Comparison of ENCODE assay signal across 18 cellular contexts in the genomic region with DNA sequence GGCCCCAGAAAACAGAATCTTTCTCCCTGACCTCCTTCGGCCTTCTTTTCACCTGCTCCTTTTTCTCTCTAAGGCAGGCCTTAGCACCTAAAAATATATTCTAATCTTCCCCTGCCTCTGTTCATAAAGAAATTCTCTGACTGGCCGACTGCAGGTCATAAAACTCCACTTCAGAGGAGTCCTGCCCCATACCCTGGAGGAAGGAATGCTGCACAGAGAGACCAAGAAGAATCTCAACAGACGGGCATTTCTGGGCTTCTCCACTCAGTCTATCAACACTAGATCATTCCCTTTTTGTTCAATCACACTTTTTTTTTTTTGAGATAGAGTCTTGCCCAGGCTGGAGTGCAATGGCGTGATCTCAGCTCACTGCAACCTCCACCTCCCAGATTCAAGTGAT. TPM values are rescaled to one million over a fixed set of nuclear protein-coding genes. Genes with fewer than 3 reads are reported as not detected.
"Had no signal": no experiment of that assay in that cellular context is flagged by ENCODE, and none has a peak within 500 bp of the region (broad histone marks: within the 10 kb centered on the region; RNA-seq: fewer than 3 reads in every experiment).

No MANE protein-coding gene starts in this region.

- H3K4me3 Mint-ChIP-seq: activated naive CD8-positive, alpha-beta T cell treated with anti-CD3 and anti-CD28 coated beads for 36 hours; effector memory CD8-positive, alpha-beta T cell; natural killer cell; stimulated activated naive CD8-positive, alpha-beta T cell treated with anti-CD3 and anti-CD28 coated beads, Interleukin-15, amount 100 ng/mL, for 72 hours; T-helper 2 cell treated with Interferon-gamma antibody and Interleukin-4, amounts not matched to agents 5 μg/mL and 100 μg/mL, for 36 hours had no signal

- H3K9me3 ChIP-seq: mucosa of descending colon, uterus had no signal

- H3K36me3 ChIP-seq: uterus had no signal

- H3K27me3 Mint-ChIP-seq: activated naive CD8-positive, alpha-beta T cell treated with anti-CD3 and anti-CD28 coated beads for 36 hours; stimulated activated naive CD8-positive, alpha-beta T cell treated with anti-CD3 and anti-CD28 coated beads, Interleukin-15, amount 100 ng/mL, for 72 hours had no signal

- DNase-seq: activated CD4-positive, alpha-beta T cell treated with anti-CD3 and anti-CD28 coated beads, Interleukin-2, amount 50 U/mL, for 48 hours; activated gamma-delta T cell treated with Interleukin-2 at 50 U/mL for 16 hours; activated naive CD8-positive, alpha-beta T cell treated with anti-CD3 and anti-CD28 coated beads for 36 hours; activated T-cell treated with anti-CD3 and anti-CD28 coated beads, Interleukin-2, amount 50 U/mL, for 48 hours; anterior cingulate cortex; effector memory CD8-positive, alpha-beta T cell; erythroblast; mucosa of descending colon; natural killer cell; stimulated activated CD4-positive, alpha-beta T cell treated with anti-CD3 and anti-CD28 coated beads, Interleukin-15, amount 100 ng/mL, for 24 hours; stimulated activated CD4-positive, alpha-beta T cell treated with anti-CD3 and anti-CD28 coated beads, Interleukin-4, amount 100 ng/mL, for 24 hours; stimulated activated naive CD8-positive, alpha-beta T cell treated with anti-CD3 and anti-CD28 coated beads, Interleukin-15, amount 100 ng/mL, for 72 hours; SW 1271; uterus had no signal

- H3K27ac ChIP-seq: uterus had no signal

- H3K36me3 Mint-ChIP-seq: activated naive CD8-positive, alpha-beta T cell treated with anti-CD3 and anti-CD28 coated beads for 36 hours; natural killer cell had no signal

- H3K27ac Mint-ChIP-seq: activated naive CD8-positive, alpha-beta T cell treated with anti-CD3 and anti-CD28 coated beads for 36 hours; effector memory CD8-positive, alpha-beta T cell; natural killer cell; T-helper 2 cell treated with Interferon-gamma antibody and Interleukin-4, amounts not matched to agents 5 μg/mL and 100 μg/mL, for 36 hours had no signal

- H3K9me3 Mint-ChIP-seq: activated naive CD8-positive, alpha-beta T cell treated with anti-CD3 and anti-CD28 coated beads for 36 hours; effector memory CD8-positive, alpha-beta T cell; natural killer cell; stimulated activated naive CD8-positive, alpha-beta T cell treated with anti-CD3 and anti-CD28 coated beads, Interleukin-15, amount 100 ng/mL, for 72 hours; T-helper 2 cell treated with Interferon-gamma antibody and Interleukin-4, amounts not matched to agents 5 μg/mL and 100 μg/mL, for 36 hours had no signal

- H3K4me1 ChIP-seq: uterus had no signal

- H3K4me3 ChIP-seq: mucosa of descending colon, uterus had no signal

RNA-seq across cellular contexts. Expression of a gene that starts 19.7 kb away (rescaled TPM):
- total RNA-seq: activated naive CD8-positive, alpha-beta T cell treated with anti-CD3 and anti-CD28 coated beads for 36 hours; lung microvascular endothelial cell; natural killer cell; pulmonary artery endothelial cell had no signal

RNA-seq across cellular contexts. Expression of a gene that starts 38.5 kb away (rescaled TPM):
- total RNA-seq: activated naive CD8-positive, alpha-beta T cell treated with anti-CD3 and anti-CD28 coated beads for 36 hours; cardiac septum; lung microvascular endothelial cell; natural killer cell; pulmonary artery endothelial cell had no signal

RNA-seq across cellular contexts. Expression of a gene that starts 57.3 kb away (rescaled TPM):
- total RNA-seq: activated naive CD8-positive, alpha-beta T cell treated with anti-CD3 and anti-CD28 coated beads for 36 hours; cardiac septum; lung microvascular endothelial cell; natural killer cell; pulmonary artery endothelial cell; uterus had no signal
